13 cellular contexts compared by ENCODE assay signal in genomic region chr1:215114154-215114933, GRCh38. TPM values are rescaled to one million over a fixed set of nuclear protein-coding genes. Genes with fewer than 3 reads are reported as not detected.
A peak's percentile ranks its signal among the peaks of the same experiment; 100 is the strongest.
DNase-seq lines count a peak whose midpoint lies in the region; ATAC-seq, FAIRE-seq and TF ChIP-seq lines count a peak whose summit lies in the region.
"Had no signal": no experiment of that assay in that cellular context is flagged by ENCODE, and none has a peak within 500 bp of the region (broad histone marks: within the 10 kb centered on the region; RNA-seq: fewer than 3 reads in every experiment).

No MANE protein-coding gene starts in this region.

- no peak for ATAC-seq in stimulated activated naive CD8-positive, alpha-beta T cell treated with anti-CD3 and anti-CD28 coated beads, Interleukin-15, amount 100 ng/mL, for 72 hours
- ATAC-seq: stimulated activated naive CD8-positive, alpha-beta T cell treated with anti-CD3 and anti-CD28 coated beads, Interleukin-15, Interleukin-2, amounts not matched to agents 100 U/mL and 50 U/mL, for 24 hours had no signal

- no peaks in the 10 kb centered on the region for H3K9me3 Mint-ChIP-seq in progenitor cell of endocrine pancreas (ENCODE audit: low read depth)
- H3K9me3 Mint-ChIP-seq in stimulated activated naive CD8-positive, alpha-beta T cell treated with anti-CD3 and anti-CD28 coated beads, Interleukin-15, amount 100 ng/mL, for 72 hours: no peaks in the 10 kb centered on the region

- no peaks in the 10 kb centered on the region for H3K27me3 ChIP-seq in brain microvascular endothelial cell (replicated peaks)
- H3K27me3 ChIP-seq: cardiac muscle cell had no signal

- no peaks in the 10 kb centered on the region for H3K36me3 ChIP-seq in brain microvascular endothelial cell (replicated peaks)
- H3K36me3 ChIP-seq: cardiac muscle cell had no signal

- DNase-seq in DMS53 treated with DMSO at 0.1 percent for 48 hours (lab: John Stamatoyannopoulos, UW; ENCODE audit: unreplicated experiment) (peak; percentile 76), HTR-8/SVneo (ENCODE audit: insufficient read length, low spot score) (peak; percentile 25), brain microvascular endothelial cell (peak; percentile 71), mucosa of gallbladder (ENCODE audit: low spot score) (peak; percentile 39), frontal cortex (ENCODE audit: low spot score in 2 of 2) (no peak), G401 (ENCODE audit: low spot score) (no peak), progenitor cell of endocrine pancreas (ENCODE audit: low spot score, unreplicated experiment) (no peak)
- no peak for DNase-seq in stimulated activated naive CD8-positive, alpha-beta T cell treated with anti-CD3 and anti-CD28 coated beads, Interleukin-15, amount 100 ng/mL, for 72 hours
- DNase-seq: activated CD4-positive, alpha-beta T cell treated with anti-CD3 and anti-CD28 coated beads, Interleukin-2, amount 50 U/mL, for 48 hours; DND-41; stimulated activated naive CD8-positive, alpha-beta T cell treated with anti-CD3 and anti-CD28 coated beads, Interleukin-15, Interleukin-2, amounts not matched to agents 100 U/mL and 50 U/mL, for 24 hours had no signal

- peak overlapping the region; percentile 64 for H3K27ac ChIP-seq in brain microvascular endothelial cell
- H3K27ac ChIP-seq: cardiac muscle cell had no signal

- no peak overlapping the region for H3K4me3 Mint-ChIP-seq in progenitor cell of endocrine pancreas (ENCODE audit: low read depth)
- no peak overlapping the region for H3K4me3 Mint-ChIP-seq in stimulated activated naive CD8-positive, alpha-beta T cell treated with anti-CD3 and anti-CD28 coated beads, Interleukin-15, amount 100 ng/mL, for 72 hours

- H3K4me1 Mint-ChIP-seq in progenitor cell of endocrine pancreas (ENCODE audit: low read depth): no peaks in the 10 kb centered on the region
- H3K4me1 Mint-ChIP-seq in stimulated activated naive CD8-positive, alpha-beta T cell treated with anti-CD3 and anti-CD28 coated beads, Interleukin-15, amount 100 ng/mL, for 72 hours: no peaks in the 10 kb centered on the region

- no peak overlapping the region for H3K4me3 ChIP-seq in brain microvascular endothelial cell (ENCODE audit: low read depth, low read length)
- H3K4me3 ChIP-seq: cardiac muscle cell had no signal

- FAIRE-seq in HTR-8/SVneo (lab: Jason Lieb, UNC): peak; percentile 80
- no peak for FAIRE-seq in frontal cortex (lab: Jason Lieb, UNC)
- FAIRE-seq: GM19239 had no signal

- in situ Hi-C loops in brain microvascular endothelial cell (cut with HindIII; ENCODE audit: low pct_ligation_motif_present, low sequenced_read_pairs): no loop called here
- in situ Hi-C loops in G401 (cut with HindIII; ENCODE audit: low sequenced_read_pairs): no loop called here

- no peak overlapping the region for H3K27ac Mint-ChIP-seq in progenitor cell of endocrine pancreas
- H3K27ac Mint-ChIP-seq in stimulated activated naive CD8-positive, alpha-beta T cell treated with anti-CD3 and anti-CD28 coated beads, Interleukin-15, amount 100 ng/mL, for 72 hours: no peak overlapping the region

- no peaks in the 10 kb centered on the region for H3K27me3 Mint-ChIP-seq in progenitor cell of endocrine pancreas
- H3K27me3 Mint-ChIP-seq in stimulated activated naive CD8-positive, alpha-beta T cell treated with anti-CD3 and anti-CD28 coated beads, Interleukin-15, amount 100 ng/mL, for 72 hours: peaks cover 11% of the 10 kb centered on the region

- TF ChIP-seq CTCF in brain microvascular endothelial cell (IDR thresholded peaks at IDR 0.05; ENCODE audit: low read depth, low read length, missing control alignments) (no peak), progenitor cell of endocrine pancreas (IDR thresholded peaks at IDR 0.05; ENCODE audit: unreplicated experiment) (no peak)

- no peaks in the 10 kb centered on the region for H3K36me3 Mint-ChIP-seq in progenitor cell of endocrine pancreas (ENCODE audit: insufficient read depth)

RNA-seq across cellular contexts. Expression of gene KCNK2, which starts 31.8 kb away (rescaled TPM):
- total RNA-seq in mucosa of gallbladder: 0.43 TPM
- total RNA-seq in frontal cortex: 78.7 TPM
- total RNA-seq in G401 (2014; rRNA removed; shearing (Covaris generic)): not detected in 2 replicates
- 0.42 and 0.60 TPM in 2 replicates for total RNA-seq in progenitor cell of endocrine pancreas
- total RNA-seq: cardiac muscle cell had no signal

Comparison
In these comparisons a context has a peak if more than half of its experiments do, and no peak if none do; other contexts are left out.
1. DNase-seq: peak in DMS53 treated with DMSO at 0.1 percent for 48 hours (single experiment), HTR-8/SVneo (single experiment), brain microvascular endothelial cell (single experiment) and mucosa of gallbladder (single experiment); none in frontal cortex (0 of 2), G401 (single experiment), progenitor cell of endocrine pancreas (single experiment) and stimulated activated naive CD8-positive, alpha-beta T cell treated with anti-CD3 and anti-CD28 coated beads, Interleukin-15, amount 100 ng/mL, for 72 hours (0 of 2).
2. RNA of gene KCNK2, which starts 31.8 kb away (total RNA-seq): 78.7 TPM in frontal cortex (single experiment); 0.42 to 0.60 TPM in progenitor cell of endocrine pancreas, 0.43 TPM in mucosa of gallbladder (single experiment) and not detected in G401; every median in the first group is over 10 times any median in the second.